In the genomic region with DNA sequence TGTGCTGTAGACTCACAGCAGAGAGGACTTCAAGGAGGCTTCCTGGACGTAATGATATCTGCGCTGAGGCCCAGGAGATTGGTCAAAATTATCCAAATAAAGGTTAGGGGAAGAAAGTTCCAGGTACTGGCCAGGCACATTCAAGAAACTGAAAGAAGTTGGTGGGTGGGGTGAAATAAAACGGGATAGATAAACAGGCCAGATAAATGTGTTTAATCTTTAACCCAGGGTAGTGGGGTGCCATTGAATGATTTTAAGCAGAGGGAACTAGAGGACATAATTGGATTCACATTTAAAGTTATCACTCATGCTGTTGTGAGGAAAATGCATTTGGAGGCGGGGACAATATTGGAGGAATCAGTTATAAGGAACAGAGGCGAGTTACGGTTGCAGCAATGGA, we compare ENCODE assay signal across 16 cellular contexts.
DNase-seq lines count a peak whose midpoint lies in the region; ATAC-seq, FAIRE-seq and TF ChIP-seq lines count a peak whose summit lies in the region.
"Had no signal": no experiment of that assay in that cellular context is flagged by ENCODE, and none has a peak within 500 bp of the region (broad histone marks: within the 10 kb centered on the region; RNA-seq: fewer than 3 reads in every experiment).

No MANE protein-coding gene starts in this region.

- H3K9ac ChIP-seq in HepG2 (ENCODE audit: insufficient read depth, low read depth, low read length), result no peak overlapping the region
- H3K9ac ChIP-seq: BLaER1 had no signal

- TF ChIP-seq CTCF in right lobe of liver (IDR thresholded peaks at IDR 0.05) (no peak), HepG2 (CRISPR knock-in tag; IDR thresholded peaks at IDR 0.05) (no peak), hepatocyte (IDR thresholded peaks at IDR 0.05; ENCODE audit: poor library complexity) (no peak), progenitor cell of endocrine pancreas (IDR thresholded peaks at IDR 0.05; ENCODE audit: unreplicated experiment) (no peak)

- H2AFZ ChIP-seq in HepG2 (ENCODE audit: low read length), result no peak overlapping the region
- H2AFZ ChIP-seq in hepatocyte, result no peak overlapping the region

- ATAC-seq in right lobe of liver, result peak in 3 of 4 donors; percentile 35 to 69 (median 38)
- no peak for ATAC-seq in HepG2

- 75% methylated on average over 6 of the region's 6 CpGs for WGBS in right lobe of liver (ENCODE audit: insufficient coverage, low coverage, low lambda C conversion rate, missing lambda C conversion rate)
- WGBS in HepG2 (ENCODE audit: low lambda C conversion rate), result 68% methylated on average over 6 of the region's 6 CpGs
- 82% methylated on average over 6 of the region's 6 CpGs for WGBS in hepatocyte (ENCODE audit: low lambda C conversion rate, missing lambda C conversion rate)

- no peak for DNase-seq in right lobe of liver
- no peak for DNase-seq in HepG2 (ENCODE audit: low spot score)
- DNase-seq in hepatocyte (ENCODE audit: low spot score), result no peak
- no peak for DNase-seq in progenitor cell of endocrine pancreas (ENCODE audit: low spot score, unreplicated experiment)
- DNase-seq in SHP77 treated with DMSO at 0.1 percent for 48 hours (lab: John Stamatoyannopoulos, UW), result no peak
- DNase-seq in NCI-H1092 treated with DMSO at 0.1 percent for 48 hours (lab: John Stamatoyannopoulos, UW), result no peak
- DNase-seq in NCI-H187 (lab: John Stamatoyannopoulos, UW), result no peak
- DNase-seq: Calu3; CD4-positive, alpha-beta memory T cell; DMS79 treated with DMSO at 0.1 percent for 48 hours; GF-D8; GOT3; H7 had no signal

- no TSS peak for BruUV-seq in HepG2 (replicated peaks; lab: Mats Ljungman, UMichigan)

- H3K9me3 ChIP-seq in right lobe of liver (no peaks in the 10 kb centered on the region), HepG2 (ENCODE audit: low read length) (no peaks in the 10 kb centered on the region), hepatocyte (ENCODE audit: low read depth) (no peaks in the 10 kb centered on the region)
- H3K9me3 ChIP-seq: BLaER1 had no signal

- POLR2A ChIA-PET in HepG2 (lab: Yijun Ruan, JAX), result no interaction called here

- in situ Hi-C loops in HepG2 (cut with HindIII; ENCODE audit: extremely low pct_ligation_motif_present, low pct_unique_long_range_greater_than_20kb), result no loop called here

- H3K27ac Mint-ChIP-seq in progenitor cell of endocrine pancreas, result peak overlapping the region; percentile 0
- H3K27ac Mint-ChIP-seq: CD14-positive monocyte; CD4-positive, alpha-beta memory T cell had no signal

- H3K4me3 ChIP-seq in right lobe of liver (no peak overlapping the region), HepG2 (replicated peaks in 1 of 3; ENCODE audit: insufficient read depth in 1 of 3, low read depth in 2 of 3, low read length in 3 of 3) (no peak overlapping the region), hepatocyte (no peak overlapping the region)
- H3K4me3 ChIP-seq: BLaER1 had no signal

- TF ChIP-seq POLR2A in right lobe of liver (IDR thresholded peaks at IDR 0.05) (no peak), HepG2 (IDR thresholded peaks at IDR 0.05; ENCODE audit: insufficient read depth in 1 of 2, low read depth in 2 of 2, low read length in 2 of 2) (no peak)

- TF ChIP-seq EP300 in HepG2 (IDR thresholded peaks at IDR 0.05; ENCODE audit: low read depth in 2 of 2, low read length in 2 of 2) (no peak), HepG2 (CRISPR knock-in tag; IDR thresholded peaks at IDR 0.05; ENCODE audit: borderline replicate concordance) (no peak)

- CTCF ChIA-PET in HepG2 (lab: Yijun Ruan, JAX; ENCODE audit: low intra/inter-chr PET ratio, low total read pairs), result no interaction called here

- no peaks in the 10 kb centered on the region for H3K27me3 ChIP-seq in right lobe of liver
- H3K27me3 ChIP-seq in HepG2 (ENCODE audit: control insufficient read depth in 1 of 2, insufficient read depth in 2 of 2, low read length in 2 of 2), result no peaks in the 10 kb centered on the region
- H3K27me3 ChIP-seq in hepatocyte, result no peaks in the 10 kb centered on the region
- H3K27me3 ChIP-seq: BLaER1 had no signal

- H4K20me1 ChIP-seq in HepG2 (ENCODE audit: insufficient read depth, low read length), result no peaks in the 10 kb centered on the region
- H4K20me1 ChIP-seq in hepatocyte (ENCODE audit: insufficient read depth, poor library complexity, severe bottlenecking), result no peaks in the 10 kb centered on the region
- H4K20me1 ChIP-seq: BLaER1 had no signal

- peaks cover 8% of the 10 kb centered on the region for H3K36me3 Mint-ChIP-seq in progenitor cell of endocrine pancreas (ENCODE audit: insufficient read depth)
- H3K36me3 Mint-ChIP-seq: CD14-positive monocyte; CD4-positive, alpha-beta memory T cell had no signal

- no peak overlapping the region for H3K4me2 ChIP-seq in HepG2 (ENCODE audit: low read depth, low read length)
- peak overlapping the region; percentile 42 for H3K4me2 ChIP-seq in hepatocyte
- H3K4me2 ChIP-seq: BLaER1 had no signal

- H3K27ac ChIP-seq in right lobe of liver (peak overlapping the region in 1 of 3 donors; percentile 34), HepG2 (ENCODE audit: extremely low read length, insufficient read depth, low read length) (no peak overlapping the region), hepatocyte (no peak overlapping the region)
- H3K27ac ChIP-seq: 22Rv1, BLaER1 had no signal

- intact Hi-C loops in right lobe of liver (cut with DNase I), result no loop called here
- intact Hi-C loops in HepG2 (cut with micrococcal nuclease; ENCODE audit: unreplicated experiment), result no loop called here

- TF ChIP-seq RAD21 in HepG2 (CRISPR knock-in tag; IDR thresholded peaks at IDR 0.05), result no peak

- no peaks in the 10 kb centered on the region for H3K27me3 Mint-ChIP-seq in progenitor cell of endocrine pancreas
- H3K27me3 Mint-ChIP-seq: CD4-positive, alpha-beta memory T cell had no signal

- H3K4me1 ChIP-seq in right lobe of liver (peaks cover 0 to 9% (median 5%) of the 10 kb centered on the region in 4 donors), HepG2 (ENCODE audit: insufficient read depth, low read length) (no peaks in the 10 kb centered on the region), hepatocyte (ENCODE audit: insufficient read depth) (peaks cover 9% of the 10 kb centered on the region)
- H3K4me1 ChIP-seq: BLaER1 had no signal

- no peaks in the 10 kb centered on the region for H3K9me2 ChIP-seq in hepatocyte (replicated peaks; ENCODE audit: insufficient read depth)

- H3K36me3 ChIP-seq in right lobe of liver, result no peaks in the 10 kb centered on the region
- no peaks in the 10 kb centered on the region for H3K36me3 ChIP-seq in HepG2 (replicated peaks in 1 of 2; ENCODE audit: control insufficient read depth in 1 of 2, insufficient read depth in 2 of 2, low read length in 2 of 2)
- H3K36me3 ChIP-seq in hepatocyte (replicated peaks; ENCODE audit: insufficient read depth, low read depth), result no peaks in the 10 kb centered on the region
- H3K36me3 ChIP-seq: BLaER1 had no signal

- H3K4me1 Mint-ChIP-seq in progenitor cell of endocrine pancreas (ENCODE audit: low read depth), result peaks cover 12% of the 10 kb centered on the region
- H3K4me1 Mint-ChIP-seq: CD4-positive, alpha-beta memory T cell had no signal

- no peak for FAIRE-seq in HepG2 (lab: Jason Lieb, UNC)

- H3K79me2 ChIP-seq in HepG2 (ENCODE audit: insufficient read depth, low read length) (no peaks in the 10 kb centered on the region), hepatocyte (no peaks in the 10 kb centered on the region)

- no peaks in the 10 kb centered on the region for H3K9me3 Mint-ChIP-seq in progenitor cell of endocrine pancreas (ENCODE audit: low read depth)
- H3K9me3 Mint-ChIP-seq: CD4-positive, alpha-beta memory T cell had no signal

- H3K4me3 Mint-ChIP-seq in progenitor cell of endocrine pancreas (ENCODE audit: low read depth), result no peak overlapping the region
- H3K4me3 Mint-ChIP-seq: CD14-positive monocyte; CD4-positive, alpha-beta memory T cell had no signal

TF ChIP-seq in HepG2, 621 proteins besides CTCF, POLR2A, EP300 and RAD21 (continues in another document):
- TF ChIP-seq, protein P1, sequence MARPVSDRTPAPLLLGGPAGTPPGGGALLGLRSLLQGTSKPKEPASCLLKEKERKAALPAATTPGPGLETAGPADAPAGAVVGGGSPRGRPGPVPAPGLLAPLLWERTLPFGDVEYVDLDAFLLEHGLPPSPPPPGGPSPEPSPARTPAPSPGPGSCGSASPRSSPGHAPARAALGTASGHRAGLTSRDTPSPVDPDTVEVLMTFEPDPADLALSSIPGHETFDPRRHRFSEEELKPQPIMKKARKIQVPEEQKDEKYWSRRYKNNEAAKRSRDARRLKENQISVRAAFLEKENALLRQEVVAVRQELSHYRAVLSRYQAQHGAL (CRISPR knock-in tag; IDR thresholded peaks at IDR 0.05; ENCODE audit: not compliant biosample characterization), result no peak
- TF ChIP-seq, protein P2, sequence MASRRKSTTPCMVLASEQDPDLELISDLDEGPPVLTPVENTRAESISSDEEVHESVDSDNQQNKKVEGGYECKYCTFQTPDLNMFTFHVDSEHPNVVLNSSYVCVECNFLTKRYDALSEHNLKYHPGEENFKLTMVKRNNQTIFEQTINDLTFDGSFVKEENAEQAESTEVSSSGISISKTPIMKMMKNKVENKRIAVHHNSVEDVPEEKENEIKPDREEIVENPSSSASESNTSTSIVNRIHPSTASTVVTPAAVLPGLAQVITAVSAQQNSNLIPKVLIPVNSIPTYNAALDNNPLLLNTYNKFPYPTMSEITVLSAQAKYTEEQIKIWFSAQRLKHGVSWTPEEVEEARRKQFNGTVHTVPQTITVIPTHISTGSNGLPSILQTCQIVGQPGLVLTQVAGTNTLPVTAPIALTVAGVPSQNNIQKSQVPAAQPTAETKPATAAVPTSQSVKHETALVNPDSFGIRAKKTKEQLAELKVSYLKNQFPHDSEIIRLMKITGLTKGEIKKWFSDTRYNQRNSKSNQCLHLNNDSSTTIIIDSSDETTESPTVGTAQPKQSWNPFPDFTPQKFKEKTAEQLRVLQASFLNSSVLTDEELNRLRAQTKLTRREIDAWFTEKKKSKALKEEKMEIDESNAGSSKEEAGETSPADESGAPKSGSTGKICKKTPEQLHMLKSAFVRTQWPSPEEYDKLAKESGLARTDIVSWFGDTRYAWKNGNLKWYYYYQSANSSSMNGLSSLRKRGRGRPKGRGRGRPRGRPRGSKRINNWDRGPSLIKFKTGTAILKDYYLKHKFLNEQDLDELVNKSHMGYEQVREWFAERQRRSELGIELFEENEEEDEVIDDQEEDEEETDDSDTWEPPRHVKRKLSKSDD (CRISPR knock-in tag; IDR thresholded peaks at IDR 0.05; ENCODE audit: low read depth), result no peak
- TF ChIP-seq ZSCAN9 (CRISPR knock-in tag; IDR thresholded peaks at IDR 0.05; ENCODE audit: borderline replicate concordance) (no peak), ZNF792 (CRISPR knock-in tag; IDR thresholded peaks at IDR 0.05) (no peak)
